1 cellular context compared by ENCODE assay signal in the genomic region with DNA sequence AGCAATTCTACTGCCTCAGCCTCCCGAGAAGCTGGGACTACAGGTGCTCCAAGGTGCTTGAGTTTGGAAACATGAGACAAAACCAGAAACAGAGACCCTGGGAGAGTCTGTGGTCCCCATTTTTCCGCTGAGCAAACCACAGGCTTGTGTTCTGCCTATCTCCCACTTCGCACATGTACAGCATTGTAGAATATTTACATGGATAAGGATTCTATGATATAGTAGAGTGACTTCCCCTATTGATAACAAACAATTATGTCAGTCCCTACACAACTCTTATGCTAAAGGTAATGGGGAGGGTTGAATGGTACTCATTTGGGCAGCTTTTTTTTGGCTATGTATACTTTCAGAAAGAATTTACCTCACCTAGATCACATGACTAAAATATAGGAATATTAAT. TPM values are rescaled to one million over a fixed set of nuclear protein-coding genes. Genes with fewer than 3 reads are reported as not detected.
"Had no signal": no experiment of that assay in that cellular context is flagged by ENCODE, and none has a peak within 500 bp of the region (broad histone marks: within the 10 kb centered on the region; RNA-seq: fewer than 3 reads in every experiment).

No MANE protein-coding gene starts in this region.

RNA-seq across cellular contexts. Expression of a gene that starts 29.1 kb away (rescaled TPM):
- total RNA-seq: G401 had no signal
